10 cellular contexts compared by ENCODE assay signal in genomic region chr17:46026045-46026814, GRCh38. TPM values are rescaled to one million over a fixed set of nuclear protein-coding genes. Genes with fewer than 3 reads are reported as not detected.
DNase-seq lines count a peak whose midpoint lies in the region; ATAC-seq, FAIRE-seq and TF ChIP-seq lines count a peak whose summit lies in the region.
"Had no signal": no experiment of that assay in that cellular context is flagged by ENCODE, and none has a peak within 500 bp of the region (broad histone marks: within the 10 kb centered on the region; RNA-seq: fewer than 3 reads in every experiment).

No MANE protein-coding gene starts in this region.

- TF ChIP-seq POLR2A in A549 (IDR thresholded peaks at IDR 0.05; ENCODE audit: low read length) = no peak

- TF ChIP-seq EP300 in A549 (IDR thresholded peaks at IDR 0.05) = no peak

- H3K27me3 ChIP-seq in H9 (ENCODE audit: insufficient read depth, low read length) = no peaks in the 10 kb centered on the region

- H3K36me3 Mint-ChIP-seq in H9 (ENCODE audit: insufficient read depth in 1 of 3, low read depth in 3 of 3) (peaks cover 17 to 46% (median 39%) of the 10 kb centered on the region in 3 experiments; a peak in 6 of 7 replicates), naive B cell (peaks cover 20 to 21% of the 10 kb centered on the region in 2 donors), chondrocyte (ENCODE audit: low read depth) (peaks cover 31% of the 10 kb centered on the region)

- H3K27ac Mint-ChIP-seq in H9 (peak overlapping the region; percentile 71 to 85 (median 75); a peak in 5 of 7 replicates), naive B cell (peak overlapping the region; percentile 69 to 92 (median 81)), chondrocyte (ENCODE audit: unreplicated experiment) (no peak overlapping the region)

- DNase-seq in A549 (ENCODE audit: low read depth in 1 of 2, low spot score in 1 of 2) (no peak), H9 (peak; percentile 71), naive B cell (no peak), HK-2 (ENCODE audit: unreplicated experiment) (no peak), chondrocyte (ENCODE audit: low spot score) (no peak)
- DNase-seq: NCI-H2227 treated with DMSO at 0.1 percent for 48 hours had no signal

- H3K4me2 ChIP-seq in A549 (no peak overlapping the region), H9 (ENCODE audit: insufficient read depth, insufficient read length, low read length) (no peak overlapping the region)

- no peaks in the 10 kb centered on the region for H3K79me1 ChIP-seq in H9 (ENCODE audit: insufficient read depth, low read depth, low read length, poor library complexity, severe bottlenecking)

- H2AK5ac ChIP-seq in H9 (ENCODE audit: insufficient read length, low read length) = no peak overlapping the region

- no peak overlapping the region for H4K5ac ChIP-seq in H9 (ENCODE audit: insufficient read length, low read depth, low read length)

- H4K8ac ChIP-seq in H9 (replicated peaks; ENCODE audit: insufficient read length, low read depth, low read length) = no peak overlapping the region

- no peak for FAIRE-seq in A549 (lab: Jason Lieb, UNC)

- CTCF ChIA-PET in A549 (lab: Yijun Ruan, JAX) = interaction anchor here (0.6 to 4.3 kb wide), 8 partner anchors 12 to 167 kb away, joined by 3 to 20 read pairs (median 8); partner anchors contain the start of gene KANSL1

- no peak for TF ChIP-seq CTCF in A549 (IDR thresholded peaks at IDR 0.05)
- peak; percentile 23; the same call in 2 of the 3 replicates for TF ChIP-seq CTCF in H9 (conservative IDR thresholded peaks at IDR 0.05)
- TF ChIP-seq CTCF in chondrocyte (IDR thresholded peaks at IDR 0.05) = no peak

- no peak overlapping the region; the same call in 1 of the 2 replicates for H2BK15ac ChIP-seq in H9 (ENCODE audit: low read depth, low read length)

- no peak overlapping the region for H3T11ph ChIP-seq in H9 (ENCODE audit: low read length)

- H3K4ac ChIP-seq in H9 (ENCODE audit: low read depth, low read length) = no peak overlapping the region

- no peak overlapping the region for H3K4me3 ChIP-seq in A549

- no peaks in the 10 kb centered on the region for H3K79me2 ChIP-seq in H9 (ENCODE audit: insufficient read depth, low read length)

- H2BK120ac ChIP-seq in H9 (ENCODE audit: low read depth, low read length, poor library complexity, severe bottlenecking) = no peak overlapping the region

- H3K9me3 Mint-ChIP-seq in H9 (no peaks in the 10 kb centered on the region), naive B cell (no peaks in the 10 kb centered on the region), chondrocyte (ENCODE audit: low read depth) (no peaks in the 10 kb centered on the region)

- no peak overlapping the region for H3K56ac ChIP-seq in H9 (ENCODE audit: insufficient read length, low read depth, low read length)

- H3K14ac ChIP-seq in H9 (ENCODE audit: insufficient read depth, low read length) = no peak overlapping the region; the same call in 1 of the 2 replicates

- H3K18ac ChIP-seq in H9 (ENCODE audit: insufficient read length, low read depth, low read length) = no peak overlapping the region

- H3K4me1 ChIP-seq in A549 (no peaks in the 10 kb centered on the region), H9 (ENCODE audit: insufficient read depth, low read length) (peaks cover 2% of the 10 kb centered on the region; the same call in 1 of the 2 replicates)

- H2BK20ac ChIP-seq in H9 (ENCODE audit: low read depth, low read length, poor library complexity, severe bottlenecking) = no peak overlapping the region

- H3K9ac ChIP-seq in H9 (ENCODE audit: extremely low read depth, insufficient read length, low read length) = no peak overlapping the region

- no peak overlapping the region for H2BK12ac ChIP-seq in H9 (ENCODE audit: insufficient read length, low read depth, low read length)

- 91% methylated on average over 16 of the region's 16 CpGs for WGBS in A549 (ENCODE audit: missing lambda C conversion rate)
- WGBS in H9 (ENCODE audit: extremely low coverage, insufficient read length, low lambda C conversion rate) = no CpG with 5 or more reads among the region's 16 CpGs

- ATAC-seq in A549 (peak; percentile 14 to 21; a peak in 3 of 6 replicates), naive B cell (ENCODE audit: low read depth in 2 of 2) (peak; percentile 29 to 31), GM18517 (IDR thresholded peaks at IDR 0.05; ENCODE audit: unreplicated experiment) (no peak), GM21528 (IDR thresholded peaks at IDR 0.05; ENCODE audit: low FRiP score, unreplicated experiment) (no peak)

- H3K4me3 Mint-ChIP-seq in H9 = no peak overlapping the region
- peak overlapping the region in 4 of 8 donors; percentile 14 to 83 (median 40) for H3K4me3 Mint-ChIP-seq in naive B cell
- H3K4me3 Mint-ChIP-seq in chondrocyte (ENCODE audit: unreplicated experiment) = no peak overlapping the region

- H3K4me1 Mint-ChIP-seq in H9 = peaks cover 34 to 45% of the 10 kb centered on the region in 2 experiments
- peaks cover 34 to 47% (median 44%) of the 10 kb centered on the region in 3 donors for H3K4me1 Mint-ChIP-seq in naive B cell
- H3K4me1 Mint-ChIP-seq in chondrocyte (ENCODE audit: low read depth) = peaks cover 6% of the 10 kb centered on the region

- H3K23me2 ChIP-seq in H9 (ENCODE audit: insufficient read length, low read depth, low read length, poor library complexity, severe bottlenecking) = no peaks in the 10 kb centered on the region

- H2BK5ac ChIP-seq in H9 (ENCODE audit: insufficient read length, low read length) = no peak overlapping the region

- H4K20me1 ChIP-seq in H9 (ENCODE audit: control insufficient read depth, insufficient read depth, insufficient read length) = no peaks in the 10 kb centered on the region

- POLR2A ChIA-PET in A549 (lab: Yijun Ruan, JAX) = no interaction called here

- H3K27me3 Mint-ChIP-seq in H9 (ENCODE audit: low read depth) = no peaks in the 10 kb centered on the region; the same call in 1 of the 2 replicates
- H3K27me3 Mint-ChIP-seq in naive B cell = no peaks in the 10 kb centered on the region
- H3K27me3 Mint-ChIP-seq in chondrocyte (ENCODE audit: low read depth) = no peaks in the 10 kb centered on the region

- H3K9me3 ChIP-seq in A549 (no peaks in the 10 kb centered on the region), H9 (ENCODE audit: control insufficient read depth, low read depth, low read length) (no peaks in the 10 kb centered on the region)

- H3K27ac ChIP-seq in A549 = no peak overlapping the region
- no peak overlapping the region for H3K27ac ChIP-seq in H9 (ENCODE audit: insufficient read length, low read depth, low read length)
- H3K27ac ChIP-seq in cingulate gyrus (ENCODE audit: low read depth, low read length) = peak overlapping the region; percentile 58

- no peak for TF ChIP-seq RAD21 in A549 (conservative IDR thresholded peaks at IDR 0.05 in 1 of 2, IDR thresholded peaks at IDR 0.05 in 1 of 2)

- H2AFZ ChIP-seq in H9 (ENCODE audit: low read length) = no peak overlapping the region

- no peak overlapping the region for H4K91ac ChIP-seq in H9 (ENCODE audit: insufficient read length, low read depth, low read length)

- no peak overlapping the region for H3K23ac ChIP-seq in H9 (ENCODE audit: insufficient read length, low read depth, low read length)

TF ChIP-seq in A549, 52 proteins besides CTCF, POLR2A, EP300 and RAD21:
- TF ChIP-seq SMC3 (IDR thresholded peaks at IDR 0.05) (no peak), MAFK (IDR thresholded peaks at IDR 0.05; ENCODE audit: partially characterized antibody) (peak; percentile 64)

RNA-seq across cellular contexts. Expression of gene STH, which starts 27.2 kb away (rescaled TPM):
- polyA plus RNA-seq in A549 (2011; rRNA removed) (not detected in 2 replicates), A549 (2017; fragmentation: RNase III; extraction: RNeasy Plus Mini Kit Qiagen cat#74134 plus additional on column Dnase treatment) (not detected in 3 replicates), naive B cell (ENCODE audit: low read depth in 6 of 6) (not detected)
- not detected in 2 replicates for polyA plus RNA-seq in A549 (2012; cell fraction: cytosol; rRNA removed)
- polyA plus RNA-seq in A549 (2012; cell fraction: nucleus; rRNA removed) = not detected in 2 replicates
- not detected in 2 replicates for polyA minus RNA-seq in A549 (2011; rRNA and poly(A)+ RNA removed)
- total RNA-seq in H9 (2021) (not detected in 2 replicates), chondrocyte (not detected in 3 replicates)
- total RNA-seq: glomerular endothelial cell had no signal

Comparison
In these comparisons a context has a peak if more than half of its experiments do, and no peak if none do; other contexts are left out.
1. ATAC-seq: peak in A549 (2 of 2) and naive B cell (2 of 2); none in GM18517 (single experiment) and GM21528 (single experiment).